ENCODE assay signal across 10 cellular contexts in the genomic region with DNA sequence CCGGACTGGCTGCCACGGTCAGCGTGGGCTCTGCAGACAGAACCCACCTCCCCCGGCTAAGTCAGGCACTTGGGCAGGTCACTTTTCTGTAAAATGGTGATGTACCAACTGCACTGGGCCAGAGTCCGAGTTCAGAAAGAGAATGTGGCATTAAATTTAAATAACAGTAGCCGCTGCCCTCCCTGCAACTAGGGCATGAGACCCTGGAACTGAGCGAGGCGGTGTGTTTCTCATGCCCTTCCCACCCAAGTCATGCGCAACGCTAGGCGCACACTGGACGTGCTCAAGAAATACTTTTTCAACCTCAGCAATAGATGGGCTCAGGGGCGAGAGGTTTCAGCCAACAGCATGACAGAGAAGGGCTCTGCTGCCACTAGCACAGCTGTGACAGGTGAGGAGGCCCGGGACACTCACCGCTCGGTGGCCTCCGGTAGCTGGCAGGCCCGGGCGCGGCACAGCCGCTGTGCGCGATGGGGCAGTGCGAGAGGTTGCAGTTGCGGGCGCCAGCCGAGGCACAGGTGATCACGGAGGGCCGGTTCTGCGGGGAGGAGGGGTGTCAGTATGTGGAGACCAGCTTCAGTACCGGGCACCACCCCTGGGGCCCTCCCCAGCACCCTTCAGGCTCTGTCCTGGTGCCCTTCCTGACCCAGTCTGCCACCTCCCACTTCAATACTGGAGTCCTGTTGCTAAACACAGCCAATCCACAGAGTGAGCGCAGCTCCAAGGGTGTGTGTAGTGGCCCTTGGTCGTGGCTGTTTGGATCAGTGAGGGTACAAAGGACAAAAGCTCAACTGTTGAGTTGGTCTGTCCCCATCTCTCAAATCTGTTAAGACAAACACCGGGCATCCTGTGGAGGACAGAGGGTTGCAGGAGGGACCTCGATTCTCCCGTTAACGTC.
A peak's percentile ranks its signal among the peaks of the same experiment; 100 is the strongest.
DNase-seq lines count a peak whose midpoint lies in the region; ATAC-seq and TF ChIP-seq lines count a peak whose summit lies in the region.
"Had no signal": no experiment of that assay in that cellular context is flagged by ENCODE, and none has a peak within 500 bp of the region (broad histone marks: within the 10 kb centered on the region; RNA-seq: fewer than 3 reads in every experiment).

No MANE protein-coding gene starts in this region.

- ATAC-seq in left cardiac atrium (peak; percentile 1 to 2), GM21447 (IDR thresholded peaks at IDR 0.05; ENCODE audit: unreplicated experiment) (no peak), HG03460 (IDR thresholded peaks at IDR 0.05; ENCODE audit: unreplicated experiment) (no peak)

- TF ChIP-seq CTCF in adrenal gland (IDR thresholded peaks at IDR 0.05), result peak in 1 of 6 experiments; percentile 6

- H3K9me3 ChIP-seq in BLaER1 (no peaks in the 10 kb centered on the region), adrenal gland (replicated peaks in 1 of 3) (no peaks in the 10 kb centered on the region)

- TF ChIP-seq POLR2A in adrenal gland (IDR thresholded peaks at IDR 0.05), result no peak

- 79 to 96% (median 90%) methylated on average over 20 to 37 of the region's 37 CpGs for WGBS in adrenal gland, 4 donors

- H3K27me3 ChIP-seq in BLaER1, result no peaks in the 10 kb centered on the region
- no peaks in the 10 kb centered on the region for H3K27me3 ChIP-seq in adrenal gland
- H3K27me3 ChIP-seq in rectal smooth muscle tissue (ENCODE audit: control insufficient read depth, insufficient read depth, low read length), result no peaks in the 10 kb centered on the region

- peaks cover 100% of the 10 kb centered on the region for H4K20me1 ChIP-seq in BLaER1

- H3K27ac ChIP-seq in BLaER1 (peak overlapping the region; percentile 49), adrenal gland (peak overlapping the region in 3 of 5 donors; percentile 35 to 74 (median 54)), rectal smooth muscle tissue (ENCODE audit: low read depth, low read length) (peak overlapping the region; percentile 9)
- H3K27ac ChIP-seq: KMS-11 had no signal

- H3K4me3 ChIP-seq in BLaER1, result no peak overlapping the region
- H3K4me3 ChIP-seq in adrenal gland, result no peak overlapping the region
- H3K4me3 ChIP-seq in rectal smooth muscle tissue (ENCODE audit: low read length), result no peak overlapping the region

- H3K36me3 ChIP-seq in BLaER1 (peaks cover 86% of the 10 kb centered on the region), adrenal gland (replicated peaks in 1 of 2) (peaks cover 0 to 50% of the 10 kb centered on the region in 2 donors), rectal smooth muscle tissue (ENCODE audit: control insufficient read depth, insufficient read depth, low read length) (peaks cover 8% of the 10 kb centered on the region)

- H3K4me2 ChIP-seq in BLaER1, result peak overlapping the region; percentile 75
- H3K4me2 ChIP-seq: KMS-11 had no signal

- DNase-seq in adrenal gland (peak in 1 of 7 donors; percentile 22), left cardiac atrium (no peak), NCI-H1436 (lab: John Stamatoyannopoulos, UW) (no peak), inferior parietal cortex (ENCODE audit: extremely low spot score) (no peak)
- DNase-seq: mesendoderm had no signal

- H3K9ac ChIP-seq in BLaER1, result peak overlapping the region; percentile 50
- no peak overlapping the region for H3K9ac ChIP-seq in rectal smooth muscle tissue (ENCODE audit: low read length)
- H3K9ac ChIP-seq: KMS-11 had no signal

- intact Hi-C loops in adrenal gland (cut with DNase I) (no loop called here), left cardiac atrium (cut with DNase I) (no loop called here)

- H3K4me1 ChIP-seq in BLaER1, result peaks cover 79% of the 10 kb centered on the region
- peaks cover 1 to 45% of the 10 kb centered on the region in 2 donors for H3K4me1 ChIP-seq in adrenal gland (replicated peaks in 1 of 2)
- peaks cover 18% of the 10 kb centered on the region for H3K4me1 ChIP-seq in rectal smooth muscle tissue (ENCODE audit: control insufficient read depth, insufficient read depth, low read length)

Comparison
In these comparisons a context has a peak if more than half of its experiments do, and no peak if none do; other contexts are left out.
1. ATAC-seq: peak in left cardiac atrium (2 of 2); none in GM21447 (single experiment) and HG03460 (single experiment).
2. Peak in every context shown above with its lines, with median percentiles within 50 percentile points of each other: H3K27ac ChIP-seq.